30 cellular contexts compared by ENCODE assay signal in genomic region chr10:77208857-77209256, GRCh38.
"Had no signal": no experiment of that assay in that cellular context is flagged by ENCODE, and none has a peak within 500 bp of the region (broad histone marks: within the 10 kb centered on the region; RNA-seq: fewer than 3 reads in every experiment).

No MANE protein-coding gene starts in this region.

- H3K9me2 ChIP-seq: SK-N-SH had no signal

- H3K27me3 ChIP-seq: Peyer's patch, SJSA1 had no signal

- H3K4me1 ChIP-seq: Peyer's patch, SJSA1 had no signal

- H3K36me3 ChIP-seq: Peyer's patch, SJSA1 had no signal

- DNase-seq: activated CD4-positive, alpha-beta T cell treated with anti-CD3 and anti-CD28 coated beads for 36 hours; activated CD4-positive, alpha-beta T cell treated with anti-CD3 and anti-CD28 coated beads, Interleukin-2, amount 10 ng/mL, durations not matched to agents 7 days and 5 days; activated CD4-positive, alpha-beta T cell treated with anti-CD3 and anti-CD28 coated beads, Interleukin-2, amount 50 U/mL, for 48 hours; activated CD8-positive, alpha-beta memory T cell treated with anti-CD3 and anti-CD28 coated beads, Interleukin-2, amount 50 U/mL, for 4 hours; activated CD8-positive, alpha-beta T cell treated with anti-CD3 and anti-CD28 coated beads, Interleukin-2, amount 10 ng/mL, durations not matched to agents 7 days and 5 days; activated gamma-delta T cell treated with Interleukin-2 at 50 U/mL for 16 hours; activated naive CD4-positive, alpha-beta T cell treated with anti-CD3 and anti-CD28 coated beads, Interleukin-2, amount 10 ng/mL, durations not matched to agents 7 days and 5 days; activated naive CD8-positive, alpha-beta T cell treated with anti-CD3 and anti-CD28 coated beads, Interleukin-2, amount 50 U/mL, for 24 hours; activated T-cell treated with anti-CD3 and anti-CD28 coated beads for 4 hours; activated T-cell treated with anti-CD3 and anti-CD28 coated beads, Interleukin-2, amount 50 U/mL, for 4 hours; anterior cingulate cortex; MM.1S; MV-4-11; NCI-H1092; NCI-H1436 treated with DMSO at 0.1 percent for 48 hours; NCI-H1694 treated with DMSO at 0.1 percent for 48 hours; NCI-H2029; NCI-H446 treated with DMSO at 0.1 percent for 48 hours; NCI-H524 treated with DMSO at 0.1 percent for 48 hours; NCI-H748 treated with DMSO at 0.1 percent for 48 hours; NK-92 treated with Interleukin-12 subunit alpha and Interleukin-12 subunit beta, amount 100 ng/mL, for 24 hours; PC-3; Peyer's patch; RPMI8226; SHP77 treated with DMSO at 0.1 percent for 48 hours; SK-N-SH had no signal

- ATAC-seq: activated CD4-positive, alpha-beta T cell treated with anti-CD3 and anti-CD28 coated beads for 36 hours; activated CD4-positive, CD25-positive, alpha-beta regulatory T cell treated with anti-CD3 and anti-CD28 coated beads, Interleukin-2, amount 50 U/mL, for 24 hours; activated CD8-positive, alpha-beta T cell treated with anti-CD3 and anti-CD28 coated beads, Interleukin-2, amount 10 ng/mL, durations not matched to agents 7 days and 5 days; activated naive CD8-positive, alpha-beta T cell treated with anti-CD3 and anti-CD28 coated beads, Interleukin-2, amount 50 U/mL, for 24 hours; activated T-cell treated with anti-CD3 and anti-CD28 coated beads, Interleukin-2, amount 50 U/mL, for 4 hours; PC-3; WTC11 had no signal

- H3K9me3 ChIP-seq: Peyer's patch, SJSA1, SK-N-SH had no signal

- H3K9ac ChIP-seq: KMS-11, SK-N-SH had no signal

- H3K27ac ChIP-seq: KMS-11, Peyer's patch, SJSA1 had no signal

- H3K4me3 ChIP-seq: Peyer's patch, SJSA1 had no signal

- H3K4me2 ChIP-seq: KMS-11, SK-N-SH had no signal
